Comparison of ENCODE assay signal across 24 cellular contexts in the genomic region with DNA sequence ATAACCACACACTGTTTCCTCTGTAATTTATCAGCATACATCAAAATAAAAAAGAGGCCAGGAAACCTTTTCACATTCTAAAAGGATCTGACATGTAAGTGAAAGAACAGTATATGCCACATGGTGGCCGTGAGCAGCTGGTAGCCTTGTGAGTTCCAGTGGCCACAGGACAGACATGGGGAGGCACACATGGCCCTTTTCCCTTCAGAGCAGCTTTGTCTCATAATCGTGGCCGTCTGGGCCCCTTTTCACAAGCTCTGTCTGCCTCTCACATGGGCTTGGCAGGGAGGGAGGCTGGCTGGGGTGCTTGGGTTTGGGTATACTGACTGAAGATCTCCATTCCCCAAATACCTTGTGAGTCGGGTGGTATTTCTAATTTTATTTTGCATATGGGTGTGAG. TPM values are rescaled to one million over a fixed set of nuclear protein-coding genes. Genes with fewer than 3 reads are reported as not detected.
DNase-seq lines count a peak whose midpoint lies in the region; ATAC-seq lines count a peak whose summit lies in the region.
"Had no signal": no experiment of that assay in that cellular context is flagged by ENCODE, and none has a peak within 500 bp of the region (broad histone marks: within the 10 kb centered on the region; RNA-seq: fewer than 3 reads in every experiment).

No MANE protein-coding gene starts in this region.

- peak overlapping the region in 2 of 8 donors; percentile 4 to 15 for H3K4me3 Mint-ChIP-seq in CD4-positive, alpha-beta memory T cell
- H3K4me3 Mint-ChIP-seq: activated CD4-positive, alpha-beta T cell treated with anti-CD3 and anti-CD28 coated beads for 36 hours; T-cell had no signal

- H3K4me1 Mint-ChIP-seq in CD4-positive, alpha-beta memory T cell = peaks cover 11 to 41% (median 16%) of the 10 kb centered on the region in 4 donors

- H3K4me1 ChIP-seq in ES-I3 (ENCODE audit: insufficient read depth, low read length) = peaks cover 41% of the 10 kb centered on the region
- peaks cover 20% of the 10 kb centered on the region for H3K4me1 ChIP-seq in CD4-positive, alpha-beta memory T cell (ENCODE audit: insufficient read depth, low read length)

- H3K27me3 Mint-ChIP-seq in CD4-positive, alpha-beta memory T cell = peaks cover 46 to 66% of the 10 kb centered on the region in 2 donors

- H3K36me3 ChIP-seq in ES-I3 (ENCODE audit: insufficient read depth, low read length) = no peaks in the 10 kb centered on the region
- no peaks in the 10 kb centered on the region for H3K36me3 ChIP-seq in CD4-positive, alpha-beta memory T cell (ENCODE audit: insufficient read depth, low read length)
- H3K36me3 ChIP-seq: MG63 had no signal

- DNase-seq in NCI-H1694 treated with DMSO at 0.1 percent for 48 hours (lab: John Stamatoyannopoulos, UW) (peak; percentile 62), cerebellar cortex (ENCODE audit: low spot score) (peak; percentile 70), posterior cingulate gyrus (peak in 6 of 10 donors; percentile 21 to 92 (median 54))
- DNase-seq in activated CD4-positive, alpha-beta T cell treated with anti-CD3 and anti-CD28 coated beads, Interleukin-2, amount 50 U/mL, for 1 hour = no peak
- no peak for DNase-seq in CD4-positive, alpha-beta memory T cell
- DNase-seq: activated CD4-positive, alpha-beta T cell treated with anti-CD3 and anti-CD28 coated beads for 36 hours; activated naive CD4-positive, alpha-beta T cell treated with anti-CD3 and anti-CD28 coated beads, Interleukin-2, amount 50 U/mL, for 16 hours; central memory CD4-positive, alpha-beta T cell; erythroblast; foreskin fibroblast; MG63; NCI-H146; NCI-H774; PC-3; Right ventricle myocardium superior; stimulated activated CD4-positive, alpha-beta T cell treated with anti-CD3 and anti-CD28 coated beads, Interleukin-4, amount 100 ng/mL, for 24 hours; stimulated activated naive CD4-positive, alpha-beta T cell treated with Interleukin-2 at 50 U/mL for 16 hours; T-cell had no signal

- H3K27me3 ChIP-seq in CD4-positive, alpha-beta memory T cell (ENCODE audit: insufficient read depth, low read length) = peaks cover 37% of the 10 kb centered on the region

- CTCF ChIA-PET in CD4-positive, alpha-beta memory T cell (lab: Charles Lee; ENCODE audit: partially characterized antibody) = interaction anchor here (0.8 to 1.6 kb wide), 6 partner anchors 8 to 268 kb away, joined by 3 to 5 read pairs (median 4); no protein-coding TSS in a partner anchor

- H3K27ac Mint-ChIP-seq in CD4-positive, alpha-beta memory T cell = no peak overlapping the region
- H3K27ac Mint-ChIP-seq: activated CD4-positive, alpha-beta T cell treated with anti-CD3 and anti-CD28 coated beads for 36 hours; T-cell had no signal

- H3K9me3 Mint-ChIP-seq in CD4-positive, alpha-beta memory T cell = no peaks in the 10 kb centered on the region
- H3K9me3 Mint-ChIP-seq: T-cell had no signal

- intact Hi-C loops in posterior cingulate gyrus (cut with DNase I) = no loop called here
- intact Hi-C loops in CD4-positive, alpha-beta memory T cell (cut with micrococcal nuclease) = no loop called here

- H3K9ac ChIP-seq in ES-I3 (ENCODE audit: low read depth, low read length) = peak overlapping the region; percentile 7; the same call in 1 of the 2 replicates

- POLR2A ChIA-PET in CD4-positive, alpha-beta memory T cell (lab: Charles Lee; ENCODE audit: partially characterized antibody) = no interaction called here

- H3K27ac ChIP-seq in CD4-positive, alpha-beta memory T cell (ENCODE audit: low read depth, low read length) = no peak overlapping the region
- H3K27ac ChIP-seq: hepatocyte had no signal

- no peaks in the 10 kb centered on the region for H3K36me3 Mint-ChIP-seq in CD4-positive, alpha-beta memory T cell
- H3K36me3 Mint-ChIP-seq: T-cell had no signal

- H3K4me3 ChIP-seq in CD4-positive, alpha-beta memory T cell (ENCODE audit: low read length in 2 of 2) = no peak overlapping the region
- H3K4me3 ChIP-seq: hepatocyte, K562, lung, MG63 had no signal

- no peak for ATAC-seq in GM21825 (IDR thresholded peaks at IDR 0.05; ENCODE audit: unreplicated experiment)
- ATAC-seq: activated CD4-positive, alpha-beta T cell treated with anti-CD3 and anti-CD28 coated beads for 36 hours; K562; PC-3; T-cell had no signal

- no peaks in the 10 kb centered on the region for H3K9me3 ChIP-seq in ES-I3 (ENCODE audit: control insufficient read depth, insufficient read depth, low read length)
- no peaks in the 10 kb centered on the region for H3K9me3 ChIP-seq in CD4-positive, alpha-beta memory T cell (ENCODE audit: control insufficient read depth in 1 of 2, low read length in 2 of 2)
- H3K9me3 ChIP-seq: MG63 had no signal

RNA-seq across cellular contexts. Expression of a gene that starts 1.5 kb away (rescaled TPM):
- not detected for total RNA-seq in CD4-positive, alpha-beta memory T cell
- polyA plus RNA-seq in CD4-positive, alpha-beta memory T cell = not detected
- total RNA-seq: activated CD4-positive, alpha-beta T cell treated with anti-CD3 and anti-CD28 coated beads for 36 hours; hepatocyte; K562; lung; Right ventricle myocardium superior had no signal
- polyA plus RNA-seq: hepatocyte, K562, keratinocyte had no signal

RNA-seq across cellular contexts. Expression of a gene that starts 38.5 kb away (rescaled TPM):
- 1 to 10 TPM in 1 of 2 experiments, under 1 TPM in 1; 0.36 to 1.7 TPM for total RNA-seq in CD4-positive, alpha-beta memory T cell
- polyA plus RNA-seq in CD4-positive, alpha-beta memory T cell = not detected
- total RNA-seq: K562 had no signal

RNA-seq across cellular contexts. Expression of a gene that starts 45.0 kb away (rescaled TPM):
- total RNA-seq in CD4-positive, alpha-beta memory T cell = 10 to 100 TPM; 18.6 to 21.5 TPM
- 1 to 10 TPM; 5.4 to 7.1 TPM for polyA plus RNA-seq in CD4-positive, alpha-beta memory T cell

Comparison
In these comparisons a context has a peak if more than half of its experiments do, and no peak if none do; other contexts are left out.
1. DNase-seq: peak in NCI-H1694 treated with DMSO at 0.1 percent for 48 hours (single experiment), cerebellar cortex (single experiment) and posterior cingulate gyrus (6 of 10); none in activated CD4-positive, alpha-beta T cell treated with anti-CD3 and anti-CD28 coated beads, Interleukin-2, amount 50 U/mL, for 1 hour (single experiment) and CD4-positive, alpha-beta memory T cell (0 of 5).